1 cellular context compared by ENCODE assay signal in genomic region chr5:177591690-177592009, GRCh38.
TF ChIP-seq lines count a peak whose summit lies in the region.

No MANE protein-coding gene starts in this region.

TF ChIP-seq in GM12878, 131 proteins besides CTCF, POLR2A, EP300 and RAD21:
- TF ChIP-seq EZH2 (IDR thresholded peaks at IDR 0.05; ENCODE audit: borderline replicate concordance, control insufficient read depth, low read depth, low read length) = no peak
- TF ChIP-seq JUNB (IDR thresholded peaks at IDR 0.05) = no peak
- no peak for TF ChIP-seq BCL11A (IDR thresholded peaks at IDR 0.05; ENCODE audit: low read depth, low read length)
- no peak for TF ChIP-seq TCF3 (IDR thresholded peaks at IDR 0.05; ENCODE audit: borderline replicate concordance, insufficient read depth, low read depth, low read length)
- TF ChIP-seq MEF2B (IDR thresholded peaks at IDR 0.05; ENCODE audit: partially characterized antibody, poor library complexity, severe bottlenecking) = no peak
- no peak for TF ChIP-seq CBX5 (IDR thresholded peaks at IDR 0.05; ENCODE audit: low read depth)
- TF ChIP-seq ZNF207 (IDR thresholded peaks at IDR 0.05; ENCODE audit: borderline replicate concordance) = no peak
- TF ChIP-seq ZBTB40 (IDR thresholded peaks at IDR 0.05; ENCODE audit: borderline replicate concordance) = no peak
- TF ChIP-seq CEBPB (IDR thresholded peaks at IDR 0.05; ENCODE audit: borderline replicate concordance in 1 of 2, low read depth in 2 of 2, low read length in 2 of 2) = no peak
- TF ChIP-seq KDM1A (IDR thresholded peaks at IDR 0.05; ENCODE audit: borderline replicate concordance) = no peak
- no peak for TF ChIP-seq IKZF2 (IDR thresholded peaks at IDR 0.05)
- no peak for TF ChIP-seq NR2C1 (IDR thresholded peaks at IDR 0.05)
- TF ChIP-seq NR2C2 (IDR thresholded peaks at IDR 0.05; ENCODE audit: borderline replicate concordance, control insufficient read depth, insufficient read length, low read depth) = no peak
- no peak for TF ChIP-seq NFIC (IDR thresholded peaks at IDR 0.05; ENCODE audit: low read depth, low read length)
- no peak for TF ChIP-seq ZNF217 (IDR thresholded peaks at IDR 0.05)
- TF ChIP-seq CBFB (IDR thresholded peaks at IDR 0.05; ENCODE audit: low read depth) = no peak
- no peak for TF ChIP-seq ELK1 (IDR thresholded peaks at IDR 0.05; ENCODE audit: low read depth, low read length)
- TF ChIP-seq IRF4 (IDR thresholded peaks at IDR 0.05; ENCODE audit: low read depth, low read length) = no peak
- TF ChIP-seq TARDBP (IDR thresholded peaks at IDR 0.05; ENCODE audit: borderline replicate concordance) = no peak
